In the genomic region with DNA sequence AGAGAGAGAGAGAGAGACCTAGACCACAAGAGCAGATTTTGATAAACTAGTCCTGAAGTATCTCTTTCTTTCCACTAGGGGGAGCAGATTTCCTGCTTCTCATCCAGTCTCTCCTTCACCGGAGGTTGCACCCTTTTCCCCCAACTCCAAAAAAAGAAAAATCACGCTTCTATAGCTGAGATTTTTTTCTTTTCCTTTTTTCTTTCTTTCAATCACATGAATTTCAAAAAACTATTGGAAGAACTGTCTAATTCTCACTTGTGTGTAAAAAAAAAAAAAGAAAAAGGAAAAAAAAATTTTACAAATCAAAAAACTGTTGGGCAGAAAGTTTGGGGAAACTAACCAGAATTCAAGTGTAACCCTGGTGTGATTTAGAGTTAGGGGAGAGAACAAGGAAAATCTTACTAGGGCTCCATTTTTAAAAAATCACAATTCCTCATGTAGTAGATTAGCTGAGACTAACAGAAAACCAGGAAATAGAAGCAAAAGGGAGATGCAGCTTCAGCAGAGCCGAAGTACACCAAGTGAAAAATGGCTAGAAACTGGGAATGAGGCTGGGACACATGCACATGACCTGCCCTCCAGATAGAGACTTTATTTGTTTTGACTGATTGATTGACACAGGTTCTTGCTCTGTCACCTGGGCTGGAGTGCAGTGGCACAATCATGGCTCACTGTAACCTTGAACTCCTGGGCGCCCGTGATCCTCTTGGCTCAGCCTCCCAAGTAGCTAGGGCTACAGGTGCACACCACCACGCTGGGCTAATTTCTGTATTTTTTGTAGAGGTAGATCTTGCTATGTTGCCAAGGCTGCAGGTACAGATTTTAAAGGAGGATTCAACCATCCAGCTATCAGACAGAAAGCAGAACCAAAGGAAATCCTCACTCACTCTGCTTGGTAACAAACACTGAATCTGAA, we compare ENCODE assay signal across 9 cellular contexts. TPM values are rescaled to one million over a fixed set of nuclear protein-coding genes. Genes with fewer than 3 reads are reported as not detected.
DNase-seq lines count a peak whose midpoint lies in the region; ATAC-seq, FAIRE-seq and TF ChIP-seq lines count a peak whose summit lies in the region.
"Had no signal": no experiment of that assay in that cellular context is flagged by ENCODE, and none has a peak within 500 bp of the region (broad histone marks: within the 10 kb centered on the region; RNA-seq: fewer than 3 reads in every experiment).

No MANE protein-coding gene starts in this region.

- TF ChIP-seq EP300 in K562 (IDR thresholded peaks at IDR 0.05; ENCODE audit: low read length) = no peak

- POLR2A ChIA-PET in HEK293T (lab: Yijun Ruan, JAX) = interaction anchor here (1.0 kb wide), 1 partner anchor 62 kb away, joined by 3 read pairs; the partner anchor contains the start of gene BCO2
- POLR2A ChIA-PET in K562 (lab: Yijun Ruan, JAX) = no interaction called here

- peak; percentile 90 for ATAC-seq in K562
- no peak for ATAC-seq in HG03354 (IDR thresholded peaks at IDR 0.05; ENCODE audit: poor library complexity, severe bottlenecking, unreplicated experiment)
- ATAC-seq in omental fat pad (ENCODE audit: low FRiP score) = no peak

- WGBS in K562 (ENCODE audit: insufficient coverage, low coverage, missing lambda C conversion rate) = 60% methylated on average over 4 of the region's 6 CpGs
- WGBS in testis, 2 donors = 53 to 57% methylated on average over 6 of the region's 6 CpGs

- H3K4me3 ChIP-seq in K562 (no peak overlapping the region), testis (no peak overlapping the region)
- H3K4me3 ChIP-seq: skin epidermis had no signal

- H3K79me2 ChIP-seq in K562 (ENCODE audit: control insufficient read depth, insufficient read depth, low read length) = no peaks in the 10 kb centered on the region

- FAIRE-seq in K562 (lab: Jason Lieb, UNC) = peak; percentile 69

- no peaks in the 10 kb centered on the region for H3K9me3 ChIP-seq in K562 (replicated peaks; ENCODE audit: control insufficient read depth, insufficient read depth, low read depth, low read length)
- no peaks in the 10 kb centered on the region for H3K9me3 ChIP-seq in testis

- peak; percentile 46 to 67 for TF ChIP-seq RAD21 in K562 (CRISPR knock-in tag; conservative IDR thresholded peaks at IDR 0.05 in 1 of 2, IDR thresholded peaks at IDR 0.05 in 1 of 2)

- H3K4me1 ChIP-seq in K562 (replicated peaks in 1 of 2; ENCODE audit: control insufficient read depth in 2 of 2, insufficient read depth in 2 of 2, low read length in 2 of 2) = 0 out of 5 replicates have a peak, but pooled peaks cover 0 to 6% of the 10 kb centered on the region in 2 experiments
- no peaks in the 10 kb centered on the region for H3K4me1 ChIP-seq in testis

- intact Hi-C loops in K562 (cut with micrococcal nuclease) = loop anchor here (1.0 to 2.0 kb wide), 3 partner anchors 62 to 167 kb away; partner anchors contain the start of gene BCO2
- intact Hi-C loops in testis (cut with DNase I; ENCODE audit: low total_unique reads) = no loop called here

- H3K9me1 ChIP-seq in K562 (ENCODE audit: control insufficient read depth, insufficient read depth, low read length) = no peaks in the 10 kb centered on the region

- no peak for TF ChIP-seq POLR2A in K562 (conservative IDR thresholded peaks at IDR 0.05)
- no peak for TF ChIP-seq POLR2A in testis (IDR thresholded peaks at IDR 0.05)

- DNase-seq in D341Med (ENCODE audit: low spot score) (peak; percentile 58), HEK293T (ENCODE audit: extremely low spot score) (peak; percentile 63), NCI-H524 treated with DMSO at 0.1 percent for 48 hours (lab: John Stamatoyannopoulos, UW) (peak; percentile 21), K562 (ENCODE audit: extremely low read depth in 1 of 4, low spot score in 3 of 4) (peak; percentile 53 to 74 (median 66)), iPS-NIHi7 (ENCODE audit: extremely low spot score) (peak; percentile 71), testis (no peak), omental fat pad (ENCODE audit: low spot score) (no peak)

- H3K27ac ChIP-seq in K562 (ENCODE audit: extremely low read depth, low read depth, low read length) = no peak overlapping the region
- H3K27ac ChIP-seq in testis = no peak overlapping the region

- H3K4me2 ChIP-seq in K562 (ENCODE audit: insufficient read depth, low read length) = no peak overlapping the region

- no peaks in the 10 kb centered on the region for H3K27me3 ChIP-seq in K562 (ENCODE audit: control insufficient read depth in 2 of 2, insufficient read depth in 2 of 2, low read length in 2 of 2)
- H3K27me3 ChIP-seq in testis = no peaks in the 10 kb centered on the region

- peak; percentile 57 to 72 (median 64); a peak in 4 of 6 replicates for TF ChIP-seq CTCF in K562 (IDR thresholded peaks at IDR 0.05 in 2 of 3, conservative IDR thresholded peaks at IDR 0.05 in 1 of 3; ENCODE audit: insufficient read depth in 2 of 3, low read depth in 1 of 3, low read length in 3 of 3)
- TF ChIP-seq CTCF in testis (IDR thresholded peaks at IDR 0.05) = peak in 2 of 3 experiments; percentile 68 to 78
- peak in 1 of 3 donors; percentile 66 for TF ChIP-seq CTCF in omental fat pad (IDR thresholded peaks at IDR 0.05)

- H2AFZ ChIP-seq in K562 (ENCODE audit: low read depth, low read length) = no peak overlapping the region

- H3K9ac ChIP-seq in K562 (ENCODE audit: insufficient read depth in 1 of 2, low read depth in 2 of 2, low read length in 2 of 2) = peak overlapping the region in 1 of 2 experiments; percentile 23; a peak in 1 of 4 replicates

- BruUV-seq in K562 (replicated peaks; lab: Mats Ljungman, UMichigan) = no TSS peak

- H4K20me1 ChIP-seq in K562 (replicated peaks; ENCODE audit: control insufficient read depth, insufficient read depth, low read length) = no peaks in the 10 kb centered on the region

- in situ Hi-C loops in K562 (cut with MboI) = loop anchor here (10.0 kb wide), 1 partner anchor 171 kb away; no protein-coding TSS in a partner anchor

- H3K36me3 ChIP-seq in K562 (ENCODE audit: control insufficient read depth, insufficient read depth, low read length) (no peaks in the 10 kb centered on the region), testis (ENCODE audit: low read depth, missing control alignments) (no peaks in the 10 kb centered on the region)

- CTCF ChIA-PET in HEK293T (lab: Yijun Ruan, JAX) = interaction anchor here (0.6 to 2.6 kb wide), 22 partner anchors 8 to 1804 kb away, joined by 3 to 8 read pairs (median 4); partner anchors contain the start of genes BCO2 and PTS
- CTCF ChIA-PET in K562 (lab: Yijun Ruan, JAX; ENCODE audit: low intra/inter-chr PET ratio) = interaction anchor here (0.7 to 1.9 kb wide), 4 partner anchors 61 to 1684 kb away, joined by 3 to 13 read pairs (median 4); partner anchors contain the start of gene BCO2

RNA-seq across cellular contexts. Expression of gene SDHD, which starts 27.1 kb away (rescaled TPM):
- 36.9 and 54.3 TPM in 2 replicates for total RNA-seq in K562 (2011; cell fraction: chromatin; rRNA removed; ENCODE audit: low replicate concordance)
- total RNA-seq in K562 (2011; cell fraction: nucleolus; rRNA removed) = 66.0 and 67.4 TPM in 2 replicates
- total RNA-seq in K562 (2011; cell fraction: nucleoplasm; rRNA removed) = 67.2 and 80.8 TPM in 2 replicates
- total RNA-seq in K562 (2014; rRNA removed) = 117 and 150 TPM in 2 replicates
- 239 and 242 TPM in 2 replicates for total RNA-seq in K562 (2014; rRNA removed; fragmentation: Illumina TruSeq; extraction: Trizol)
- 156 and 174 TPM in 2 replicates for total RNA-seq in K562 (2015; rRNA removed; fragmentation: Illumina TruSeq; extraction: Trizol)
- 176 and 197 TPM in 2 replicates for total RNA-seq in K562 (2021)
- 276 and 303 TPM in 2 replicates for polyA plus RNA-seq in K562 (2011; rRNA removed)
- 544 and 575 TPM in 2 replicates for polyA plus RNA-seq in K562 (2011; cell fraction: cytosol; rRNA removed)
- 122 and 139 TPM in 2 replicates for polyA plus RNA-seq in K562 (2011; cell fraction: nucleus; rRNA removed)
- polyA plus RNA-seq in K562 (2012) = 150 and 211 TPM in 2 replicates
- 201 and 215 TPM in 2 replicates for polyA plus RNA-seq in K562 (2014; fragmentation: Illumina TruSeq; extraction: Trizol)
- 1,000 to 10,000 TPM; 1,105 to 1,225 TPM for polyA plus RNA-seq in K562 (2014; fragmentation: Nextera tagmentation; extraction: Ambion mirVana)
- 215 and 243 TPM in 2 replicates for polyA plus RNA-seq in K562 (2014; rRNA removed)
- 281 and 364 TPM in 2 replicates for polyA minus RNA-seq in K562 (2011; rRNA and poly(A)+ RNA removed)
- polyA minus RNA-seq in K562 (2011; cell fraction: cytosol; rRNA and poly(A)+ RNA removed) = 120 and 142 TPM in 2 replicates
- polyA minus RNA-seq in K562 (2011; cell fraction: nucleus; rRNA and poly(A)+ RNA removed) = 27.1 and 46.9 TPM in 2 replicates
- 10 to 100 TPM; 48.7 to 60.5 TPM for total RNA-seq in testis
- 75.9 TPM for polyA plus RNA-seq in testis (ENCODE audit: insufficient read depth, low read depth, low replicate concordance)
- total RNA-seq in omental fat pad = 100 to 1,000 TPM in 2 of 4 donors, 10 to 100 TPM in 2; 85.0 to 145 (median 104) TPM

RNA-seq across cellular contexts. Expression of gene TIMM8B, which starts 27.2 kb away (rescaled TPM):
- total RNA-seq in K562 (2011; cell fraction: chromatin; rRNA removed; ENCODE audit: low replicate concordance) = 15.0 and 19.8 TPM in 2 replicates
- 27.7 and 34.7 TPM in 2 replicates for total RNA-seq in K562 (2011; cell fraction: nucleolus; rRNA removed)
- 27.4 and 37.3 TPM in 2 replicates for total RNA-seq in K562 (2011; cell fraction: nucleoplasm; rRNA removed)
- 145 and 209 TPM in 2 replicates for total RNA-seq in K562 (2014; rRNA removed)
- 108 and 117 TPM in 2 replicates for total RNA-seq in K562 (2014; rRNA removed; fragmentation: Illumina TruSeq; extraction: Trizol)
- 106 and 117 TPM in 2 replicates for total RNA-seq in K562 (2015; rRNA removed; fragmentation: Illumina TruSeq; extraction: Trizol)
- 104 and 113 TPM in 2 replicates for total RNA-seq in K562 (2021)
- polyA plus RNA-seq in K562 (2011; rRNA removed) = 124 and 175 TPM in 2 replicates
- 126 and 165 TPM in 2 replicates for polyA plus RNA-seq in K562 (2011; cell fraction: cytosol; rRNA removed)
- polyA plus RNA-seq in K562 (2011; cell fraction: nucleus; rRNA removed) = 89.6 and 91.5 TPM in 2 replicates
- polyA plus RNA-seq in K562 (2012) = 85.4 and 177 TPM in 2 replicates
- polyA plus RNA-seq in K562 (2014; fragmentation: Illumina TruSeq; extraction: Trizol) = 95.8 and 105 TPM in 2 replicates
- 100 to 1,000 TPM; 325 to 338 TPM for polyA plus RNA-seq in K562 (2014; fragmentation: Nextera tagmentation; extraction: Ambion mirVana)
- 200 and 208 TPM in 2 replicates for polyA plus RNA-seq in K562 (2014; rRNA removed)
- polyA minus RNA-seq in K562 (2011; rRNA and poly(A)+ RNA removed) = 41.4 and 45.7 TPM in 2 replicates
- 14.5 and 20.1 TPM in 2 replicates for polyA minus RNA-seq in K562 (2011; cell fraction: cytosol; rRNA and poly(A)+ RNA removed)
- polyA minus RNA-seq in K562 (2011; cell fraction: nucleus; rRNA and poly(A)+ RNA removed) = 17.5 and 27.4 TPM in 2 replicates
- total RNA-seq in testis = 10 to 100 TPM; 50.9 to 61.3 TPM
- 72.4 TPM for polyA plus RNA-seq in testis (ENCODE audit: insufficient read depth, low read depth, low replicate concordance)
- 10 to 100 TPM; 31.5 to 37.1 (median 33.9) TPM for total RNA-seq in omental fat pad

RNA-seq across cellular contexts. Expression of gene NKAPD1, which starts 39.7 kb away (rescaled TPM):
- 13.4 and 33.1 TPM in 2 replicates for total RNA-seq in K562 (2011; cell fraction: chromatin; rRNA removed; ENCODE audit: low replicate concordance)
- total RNA-seq in K562 (2011; cell fraction: nucleolus; rRNA removed) = 11.7 and 11.8 TPM in 2 replicates
- total RNA-seq in K562 (2011; cell fraction: nucleoplasm; rRNA removed) = 20.8 and 32.0 TPM in 2 replicates
- 26.8 and 28.2 TPM in 2 replicates for total RNA-seq in K562 (2014; rRNA removed)
- total RNA-seq in K562 (2014; rRNA removed; fragmentation: Illumina TruSeq; extraction: Trizol) = 49.7 and 62.0 TPM in 2 replicates
- 54.1 and 56.6 TPM in 2 replicates for total RNA-seq in K562 (2015; rRNA removed; fragmentation: Illumina TruSeq; extraction: Trizol)
- 25.7 and 28.1 TPM in 2 replicates for total RNA-seq in K562 (2021)
- 21.8 and 31.9 TPM in 2 replicates for polyA plus RNA-seq in K562 (2011; rRNA removed)
- polyA plus RNA-seq in K562 (2011; cell fraction: cytosol; rRNA removed) = 6.6 and 11.7 TPM in 2 replicates
- polyA plus RNA-seq in K562 (2011; cell fraction: nucleus; rRNA removed) = 16.0 and 17.8 TPM in 2 replicates
- 25.6 and 27.9 TPM in 2 replicates for polyA plus RNA-seq in K562 (2012)
- 50.7 and 73.5 TPM in 2 replicates for polyA plus RNA-seq in K562 (2014; fragmentation: Illumina TruSeq; extraction: Trizol)
- 10 to 100 TPM; 14.1 to 18.3 TPM for polyA plus RNA-seq in K562 (2014; fragmentation: Nextera tagmentation; extraction: Ambion mirVana)
- 29.3 and 45.9 TPM in 2 replicates for polyA plus RNA-seq in K562 (2014; rRNA removed)
- polyA minus RNA-seq in K562 (2011; rRNA and poly(A)+ RNA removed) = 36.4 and 38.6 TPM in 2 replicates
- 8.2 and 19.0 TPM in 2 replicates for polyA minus RNA-seq in K562 (2011; cell fraction: cytosol; rRNA and poly(A)+ RNA removed)
- 12.9 and 21.2 TPM in 2 replicates for polyA minus RNA-seq in K562 (2011; cell fraction: nucleus; rRNA and poly(A)+ RNA removed)
- total RNA-seq in testis = 10 to 100 TPM; 14.8 to 20.8 TPM
- 18.7 TPM for polyA plus RNA-seq in testis (ENCODE audit: insufficient read depth, low read depth, low replicate concordance)
- 10 to 100 TPM; 11.0 to 15.4 (median 11.1) TPM for total RNA-seq in omental fat pad

RNA-seq across cellular contexts. Expression of gene PIH1D2, which starts 40.0 kb away (rescaled TPM):
- 0.97 and 1.5 TPM in 2 replicates for total RNA-seq in K562 (2011; cell fraction: chromatin; rRNA removed; ENCODE audit: low replicate concordance)
- total RNA-seq in K562 (2011; cell fraction: nucleolus; rRNA removed) = 0.79 and 1.3 TPM in 2 replicates
- 1.0 and 1.9 TPM in 2 replicates for total RNA-seq in K562 (2011; cell fraction: nucleoplasm; rRNA removed)
- total RNA-seq in K562 (2014; rRNA removed) (1.5 and 2.1 TPM in 2 replicates), K562 (2014; rRNA removed; fragmentation: Illumina TruSeq; extraction: Trizol) (3.3 and 3.5 TPM in 2 replicates), K562 (2015; rRNA removed; fragmentation: Illumina TruSeq; extraction: Trizol) (1.7 and 3.0 TPM in 2 replicates), K562 (2021) (1.3 and 1.5 TPM in 2 replicates), testis (10 to 100 TPM; 31.2 to 59.5 TPM), omental fat pad (1 to 10 TPM in 2 of 4 donors, under 1 TPM in 1, not detected in 1; 0.48 to 2.4 (median 1.8) TPM)
- polyA plus RNA-seq in K562 (2011; rRNA removed) (1.8 and 3.8 TPM in 2 replicates), K562 (2014; fragmentation: Illumina TruSeq; extraction: Trizol) (2.5 and 2.8 TPM in 2 replicates), K562 (2014; fragmentation: Nextera tagmentation; extraction: Ambion mirVana) (1 to 10 TPM; 3.9 to 5.4 TPM), K562 (2014; rRNA removed) (1.2 and 1.6 TPM in 2 replicates), testis (ENCODE audit: insufficient read depth, low read depth, low replicate concordance) (97.8 TPM)
- 0.68 and 0.69 TPM in 2 replicates for polyA plus RNA-seq in K562 (2011; cell fraction: cytosol; rRNA removed)
- polyA plus RNA-seq in K562 (2011; cell fraction: nucleus; rRNA removed) = 1.8 and 2.5 TPM in 2 replicates
- polyA plus RNA-seq in K562 (2012) = 1.6 and 1.8 TPM in 2 replicates
- polyA minus RNA-seq in K562 (2011; rRNA and poly(A)+ RNA removed) = 1.4 and 1.5 TPM in 2 replicates
- 0.86 TPM in 1 of 2 replicates, not detected in the other for polyA minus RNA-seq in K562 (2011; cell fraction: cytosol; rRNA and poly(A)+ RNA removed)
- 0.67 and 0.81 TPM in 2 replicates for polyA minus RNA-seq in K562 (2011; cell fraction: nucleus; rRNA and poly(A)+ RNA removed)

RNA-seq across cellular contexts. Expression of gene IL18, which starts 50.1 kb away (rescaled TPM):
- 1.2 and 1.8 TPM in 2 replicates for total RNA-seq in K562 (2011; cell fraction: chromatin; rRNA removed; ENCODE audit: low replicate concordance)
- total RNA-seq in K562 (2011; cell fraction: nucleolus; rRNA removed) = not detected in 2 replicates
- total RNA-seq in K562 (2011; cell fraction: nucleoplasm; rRNA removed) = 0.95 and 2.7 TPM in 2 replicates
- total RNA-seq in K562 (2014; rRNA removed) = 3.3 and 5.4 TPM in 2 replicates
- 7.9 and 9.0 TPM in 2 replicates for total RNA-seq in K562 (2014; rRNA removed; fragmentation: Illumina TruSeq; extraction: Trizol)
- 7.4 and 8.0 TPM in 2 replicates for total RNA-seq in K562 (2015; rRNA removed; fragmentation: Illumina TruSeq; extraction: Trizol)
- total RNA-seq in K562 (2021) = 3.5 and 6.0 TPM in 2 replicates
- 2.2 and 4.1 TPM in 2 replicates for polyA plus RNA-seq in K562 (2011; rRNA removed)
- 1.1 and 1.9 TPM in 2 replicates for polyA plus RNA-seq in K562 (2011; cell fraction: cytosol; rRNA removed)
- polyA plus RNA-seq in K562 (2011; cell fraction: nucleus; rRNA removed) = 0.62 and 1.1 TPM in 2 replicates
- polyA plus RNA-seq in K562 (2012) = 8.1 and 30.0 TPM in 2 replicates
- 10.0 TPM in 2 replicates for polyA plus RNA-seq in K562 (2014; fragmentation: Illumina TruSeq; extraction: Trizol)
- 1 to 10 TPM; 5.9 to 6.1 TPM for polyA plus RNA-seq in K562 (2014; fragmentation: Nextera tagmentation; extraction: Ambion mirVana)
- 7.4 and 8.9 TPM in 2 replicates for polyA plus RNA-seq in K562 (2014; rRNA removed)
- polyA minus RNA-seq in K562 (2011; rRNA and poly(A)+ RNA removed) = 1.2 and 1.6 TPM in 2 replicates
- polyA minus RNA-seq in K562 (2011; cell fraction: cytosol; rRNA and poly(A)+ RNA removed) = not detected in 2 replicates
- polyA minus RNA-seq in K562 (2011; cell fraction: nucleus; rRNA and poly(A)+ RNA removed) = 0.81 and 1.1 TPM in 2 replicates
- 1 to 10 TPM; 4.7 to 7.9 TPM for total RNA-seq in testis
- polyA plus RNA-seq in testis (ENCODE audit: insufficient read depth, low read depth, low replicate concordance) = 7.4 TPM
- 10 to 100 TPM; 10.4 to 70.9 (median 30.8) TPM for total RNA-seq in omental fat pad

Comparison
In these comparisons a context has a peak if more than half of its experiments do, and no peak if none do; other contexts are left out.
1. DNase-seq: peak in D341Med (single experiment), HEK293T (single experiment), NCI-H524 treated with DMSO at 0.1 percent for 48 hours (single experiment), K562 (4 of 4) and iPS-NIHi7 (single experiment); none in testis (single experiment) and omental fat pad (single experiment).